ENCODE assay signal across 1 cellular context in genomic region chr10:112446855-112447691, GRCh38.
TF ChIP-seq lines count a peak whose summit lies in the region.

Gene VTI1A, plus strand, starts transcription at chr10:112447215. Its CDS starts 159 bp downstream, at chr10:112447374.
A gene with protein sequence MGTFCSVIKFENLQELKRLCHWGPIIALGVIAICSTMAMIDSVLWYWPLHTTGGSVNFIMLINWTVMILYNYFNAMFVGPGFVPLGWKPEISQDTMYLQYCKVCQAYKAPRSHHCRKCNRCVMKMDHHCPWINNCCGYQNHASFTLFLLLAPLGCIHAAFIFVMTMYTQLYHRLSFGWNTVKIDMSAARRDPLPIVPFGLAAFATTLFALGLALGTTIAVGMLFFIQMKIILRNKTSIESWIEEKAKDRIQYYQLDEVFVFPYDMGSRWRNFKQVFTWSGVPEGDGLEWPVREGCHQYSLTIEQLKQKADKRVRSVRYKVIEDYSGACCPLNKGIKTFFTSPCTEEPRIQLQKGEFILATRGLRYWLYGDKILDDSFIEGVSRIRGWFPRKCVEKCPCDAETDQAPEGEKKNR (minus strand): TSS chr10:112446914. CDS start chr10:112445436, 1,478 bp downstream.

TF ChIP-seq in A549, 52 proteins besides CTCF, POLR2A, EP300 and RAD21 (continued from another document):
- TF ChIP-seq REST (IDR thresholded peaks at IDR 0.05): peak; percentile 42
- TF ChIP-seq PHF8 (IDR thresholded peaks at IDR 0.05; ENCODE audit: borderline replicate concordance, low read depth): peak; percentile 47
- TF ChIP-seq, protein P1, sequence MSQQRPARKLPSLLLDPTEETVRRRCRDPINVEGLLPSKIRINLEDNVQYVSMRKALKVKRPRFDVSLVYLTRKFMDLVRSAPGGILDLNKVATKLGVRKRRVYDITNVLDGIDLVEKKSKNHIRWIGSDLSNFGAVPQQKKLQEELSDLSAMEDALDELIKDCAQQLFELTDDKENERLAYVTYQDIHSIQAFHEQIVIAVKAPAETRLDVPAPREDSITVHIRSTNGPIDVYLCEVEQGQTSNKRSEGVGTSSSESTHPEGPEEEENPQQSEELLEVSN (IDR thresholded peaks at IDR 0.05; ENCODE audit: borderline replicate concordance, low read depth): peak; percentile 57
- peak; percentile 61; the same call in 1 of the 2 replicates for TF ChIP-seq RFX5 (IDR thresholded peaks at IDR 0.05)
- TF ChIP-seq ZC3H11A (IDR thresholded peaks at IDR 0.05): 0 out of 2 replicates have a peak, but pooled peaks have one; percentile 14
- TF ChIP-seq CEBPB (IDR thresholded peaks at IDR 0.05): peak in 1 of 2 experiments; percentile 24; a peak in 1 of 4 replicates
- peak; percentile 80; the same call in 1 of the 2 replicates for TF ChIP-seq MAX (IDR thresholded peaks at IDR 0.05)
- peak; percentile 85; the same call in 1 of the 2 replicates for TF ChIP-seq HMGXB4 (CRISPR knock-in tag; IDR thresholded peaks at IDR 0.05; ENCODE audit: borderline replicate concordance)
- TF ChIP-seq MYC (IDR thresholded peaks at IDR 0.05; ENCODE audit: borderline replicate concordance, low read length): peak; percentile 59; the same call in 1 of the 2 replicates
- no peak for TF ChIP-seq CBX2 (IDR thresholded peaks at IDR 0.05; ENCODE audit: borderline replicate concordance, low read depth)
- TF ChIP-seq, protein P2, sequence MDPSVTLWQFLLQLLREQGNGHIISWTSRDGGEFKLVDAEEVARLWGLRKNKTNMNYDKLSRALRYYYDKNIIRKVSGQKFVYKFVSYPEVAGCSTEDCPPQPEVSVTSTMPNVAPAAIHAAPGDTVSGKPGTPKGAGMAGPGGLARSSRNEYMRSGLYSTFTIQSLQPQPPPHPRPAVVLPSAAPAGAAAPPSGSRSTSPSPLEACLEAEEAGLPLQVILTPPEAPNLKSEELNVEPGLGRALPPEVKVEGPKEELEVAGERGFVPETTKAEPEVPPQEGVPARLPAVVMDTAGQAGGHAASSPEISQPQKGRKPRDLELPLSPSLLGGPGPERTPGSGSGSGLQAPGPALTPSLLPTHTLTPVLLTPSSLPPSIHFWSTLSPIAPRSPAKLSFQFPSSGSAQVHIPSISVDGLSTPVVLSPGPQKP (IDR thresholded peaks at IDR 0.05; ENCODE audit: low read depth, low read length): no peak
- peak; percentile 84 to 88 for TF ChIP-seq JUN (IDR thresholded peaks at IDR 0.05)
- no peak for TF ChIP-seq NFE2L2 (conservative IDR thresholded peaks at IDR 0.05; ENCODE audit: low read length)
